8 cellular contexts compared by ENCODE assay signal in genomic region chr16:589658-590159, GRCh38. TPM values are rescaled to one million over a fixed set of nuclear protein-coding genes. Genes with fewer than 3 reads are reported as not detected.
A peak's percentile ranks its signal among the peaks of the same experiment; 100 is the strongest.
DNase-seq lines count a peak whose midpoint lies in the region; ATAC-seq and TF ChIP-seq lines count a peak whose summit lies in the region.

TSS of gene RAB40C (plus strand) at chr16:590066. CDS start at chr16:590292, 226 bp downstream.

- no peaks in the 10 kb centered on the region for H3K9me3 Mint-ChIP-seq in CD4-positive, alpha-beta T cell

- no peak for TF ChIP-seq POLR2A in right lobe of liver (IDR thresholded peaks at IDR 0.05)

- peaks cover 17% of the 10 kb centered on the region for H3K36me3 Mint-ChIP-seq in CD4-positive, alpha-beta T cell (ENCODE audit: low read depth)

- intact Hi-C loops in CD4-positive, alpha-beta T cell (cut with DNase I, micrococcal nuclease): loop anchor here (1.0 to 5.0 kb wide), 7 partner anchors 19 to 719 kb away; partner anchors contain the start of genes METTL26 (in 2 of the 2), CAPN15 (in 1 of the 2), PIGQ (in 1 of the 2) and UBE2I (in 1 of the 2)
- intact Hi-C loops in right lobe of liver (cut with DNase I): loop anchor here in 1 of 2 donors (10.0 kb wide), 1 partner anchor 45 kb away; the partner anchor contains the start of genes METTL26 and WFIKKN1

- POLR2A ChIA-PET in CD4-positive, alpha-beta T cell (lab: Charles Lee): interaction anchor here (1.0 to 1.3 kb wide), 5 partner anchors 13 to 62 kb away, joined by 3 to 11 read pairs (median 6); partner anchors contain the start of genes CAPN15 and METTL26

- peak within 1 kb of the TSS; percentile 89 to 99 (median 90) for H3K4me3 ChIP-seq in right lobe of liver

- H3K4me1 Mint-ChIP-seq in CD4-positive, alpha-beta T cell (ENCODE audit: low read depth): peaks cover 16% of the 10 kb centered on the region

- no peak for TF ChIP-seq CTCF in CD4-positive, alpha-beta T cell (IDR thresholded peaks at IDR 0.05)
- peak in 2 of 4 donors; percentile 9 to 37 for TF ChIP-seq CTCF in right lobe of liver (IDR thresholded peaks at IDR 0.05)

- peak within 1 kb of the TSS; percentile 98 for H3K4me3 Mint-ChIP-seq in CD4-positive, alpha-beta T cell

- H3K27ac ChIP-seq in CD4-positive, alpha-beta T cell (ENCODE audit: low read depth, low read length): peak within 1 kb of the TSS; percentile 84
- H3K27ac ChIP-seq in right lobe of liver: peak within 1 kb of the TSS; percentile 87 to 97 (median 91)

- H3K9me3 ChIP-seq in CD4-positive, alpha-beta T cell (ENCODE audit: control insufficient read depth, low read length): no peaks in the 10 kb centered on the region
- no peaks in the 10 kb centered on the region for H3K9me3 ChIP-seq in right lobe of liver

- peaks cover 0 to 61% (median 32%) of the 10 kb centered on the region in 4 donors for H3K4me1 ChIP-seq in right lobe of liver

- peak within 1 kb of the TSS; percentile 95 for H3K27ac Mint-ChIP-seq in CD4-positive, alpha-beta T cell

- 1% methylated on average over 40 of the region's 61 CpGs for WGBS in right lobe of liver (ENCODE audit: insufficient coverage, low coverage, low lambda C conversion rate, missing lambda C conversion rate)

- no peaks in the 10 kb centered on the region for H3K36me3 ChIP-seq in right lobe of liver

- no peaks in the 10 kb centered on the region for H3K27me3 ChIP-seq in CD4-positive, alpha-beta T cell (ENCODE audit: control insufficient read depth, insufficient read depth, low read length)
- H3K27me3 ChIP-seq in right lobe of liver: no peaks in the 10 kb centered on the region

- peak; percentile 98 to 99 (median 99) for DNase-seq in CD4-positive, alpha-beta T cell
- DNase-seq in NCI-H774 (lab: John Stamatoyannopoulos, UW): peak; percentile 85
- DNase-seq in activated CD4-positive, alpha-beta T cell treated with anti-CD3 and anti-CD28 coated beads, Interleukin-2, amount 50 U/mL, for 48 hours: peak; percentile 99
- peak; percentile 99 for DNase-seq in dermis blood vessel endothelial cell
- DNase-seq in right lobe of liver: peak; percentile 99 to 100 (median 100)
- DNase-seq in stimulated activated CD4-positive, alpha-beta T cell treated with anti-CD3 and anti-CD28 coated beads, Interleukin-4, amount 100 ng/mL, for 24 hours: peak; percentile 99

- CTCF ChIA-PET in CD4-positive, alpha-beta T cell (lab: Charles Lee): no interaction called here

- H3K27me3 Mint-ChIP-seq in CD4-positive, alpha-beta T cell: no peaks in the 10 kb centered on the region

- ATAC-seq in CD4-positive, alpha-beta T cell (ENCODE audit: poor library complexity): peak; percentile 80
- peak; percentile 60 for ATAC-seq in GM19452 (IDR thresholded peaks at IDR 0.05; ENCODE audit: unreplicated experiment)
- peak; percentile 66 for ATAC-seq in HG03571 (IDR thresholded peaks at IDR 0.05; ENCODE audit: unreplicated experiment)
- ATAC-seq in right lobe of liver: peak; percentile 77 to 91 (median 82)

RNA-seq across cellular contexts. Expression of gene RAB40C, which starts in this region (rescaled TPM):
- total RNA-seq in CD4-positive, alpha-beta T cell: 1 to 10 TPM; 8.9 to 9.5 TPM
- total RNA-seq in dermis blood vessel endothelial cell: 13.3 and 14.1 TPM in 2 replicates
- 10 to 100 TPM in 5 of 6 experiments, 1 to 10 TPM in 1; 10.0 to 14.1 (median 12.0) TPM for total RNA-seq in right lobe of liver

Comparison
In these comparisons a context has a peak if more than half of its experiments do, and no peak if none do; other contexts are left out.
1. Peak in every context shown above with its lines: DNase-seq, ATAC-seq, H3K4me3 ChIP-seq and H3K27ac ChIP-seq.